11 cellular contexts compared by ENCODE assay signal in genomic region chr21:28235169-28235892, GRCh38.
DNase-seq lines count a peak whose midpoint lies in the region; ATAC-seq and TF ChIP-seq lines count a peak whose summit lies in the region.
"Had no signal": no experiment of that assay in that cellular context is flagged by ENCODE, and none has a peak within 500 bp of the region (broad histone marks: within the 10 kb centered on the region; RNA-seq: fewer than 3 reads in every experiment).

No MANE protein-coding gene starts in this region.

- H3K27me3 ChIP-seq in cardiac muscle cell = no peaks in the 10 kb centered on the region
- H3K27me3 ChIP-seq: adrenal gland had no signal

- H3K36me3 ChIP-seq in cardiac muscle cell = no peaks in the 10 kb centered on the region
- H3K36me3 ChIP-seq: adrenal gland had no signal

- H3K4me1 ChIP-seq in cardiac muscle cell (ENCODE audit: low read depth) = peaks cover 17% of the 10 kb centered on the region

- DNase-seq in KBM-7 (peak; percentile 74), SKM-1 (lab: John Stamatoyannopoulos, UW; ENCODE audit: unreplicated experiment) (peak; percentile 81), cardiac muscle cell (ENCODE audit: low read depth in 1 of 2, low spot score in 1 of 2) (peak in 1 of 2 donors; percentile 63), retinal pigment epithelial cell (ENCODE audit: low read depth) (no peak), DMS153 (lab: John Stamatoyannopoulos, UW) (no peak)
- DNase-seq: activated CD8-positive, alpha-beta T cell treated with anti-CD3 and anti-CD28 coated beads, Interleukin-2, amount 10 ng/mL, durations not matched to agents 7 days and 5 days; NCI-H1930 had no signal

- H3K4me3 ChIP-seq in cardiac muscle cell (no peak overlapping the region), retinal pigment epithelial cell (ENCODE audit: low read length) (no peak overlapping the region)
- H3K4me3 ChIP-seq: adrenal gland had no signal

- H3K27ac ChIP-seq in cardiac muscle cell = no peak overlapping the region

- H3K9me3 ChIP-seq in cardiac muscle cell (ENCODE audit: low read depth) = no peaks in the 10 kb centered on the region
- H3K9me3 ChIP-seq: adrenal gland had no signal

- peak; percentile 42 for TF ChIP-seq CTCF in cardiac muscle cell (IDR thresholded peaks at IDR 0.05; ENCODE audit: low read depth, low read length)
- peak; percentile 9 for TF ChIP-seq CTCF in retinal pigment epithelial cell (conservative IDR thresholded peaks at IDR 0.05; ENCODE audit: low read depth, low read length)

- ATAC-seq in GM21390 (IDR thresholded peaks at IDR 0.05; ENCODE audit: unreplicated experiment) (no peak), GM19023 (IDR thresholded peaks at IDR 0.05; ENCODE audit: unreplicated experiment) (no peak), GM21619 (IDR thresholded peaks at IDR 0.05; ENCODE audit: unreplicated experiment) (no peak)
- ATAC-seq: activated CD8-positive, alpha-beta T cell treated with anti-CD3 and anti-CD28 coated beads, Interleukin-2, amount 10 ng/mL, durations not matched to agents 7 days and 5 days had no signal

- in situ Hi-C loops in KBM-7 (cut with MboI; ENCODE audit: low pct_unique_long_range_greater_than_20kb, low sequenced_read_pairs) = no loop called here

Comparison
In these comparisons a context has a peak if more than half of its experiments do, and no peak if none do; other contexts are left out.
1. DNase-seq: peak in KBM-7 (single experiment) and SKM-1 (single experiment); none in retinal pigment epithelial cell (single experiment) and DMS153 (single experiment).